ENCODE assay signal across 9 cellular contexts in genomic region chr6:30483677-30484279, GRCh38. TPM values are rescaled to one million over a fixed set of nuclear protein-coding genes. Genes with fewer than 3 reads are reported as not detected.
DNase-seq lines count a peak whose midpoint lies in the region; ATAC-seq and TF ChIP-seq lines count a peak whose summit lies in the region.
"Had no signal": no experiment of that assay in that cellular context is flagged by ENCODE, and none has a peak within 500 bp of the region (broad histone marks: within the 10 kb centered on the region; RNA-seq: fewer than 3 reads in every experiment).

No MANE protein-coding gene starts in this region.

- no peaks in the 10 kb centered on the region for H3K9me3 ChIP-seq in CD4-positive, alpha-beta memory T cell (ENCODE audit: control insufficient read depth in 1 of 2, low read length in 2 of 2)
- no peaks in the 10 kb centered on the region for H3K9me3 ChIP-seq in HAP-1
- H3K9me3 ChIP-seq in neural progenitor cell (ENCODE audit: low read depth) = no peaks in the 10 kb centered on the region

- peaks cover 27 to 42% (median 31%) of the 10 kb centered on the region in 4 donors for H3K4me1 Mint-ChIP-seq in CD4-positive, alpha-beta memory T cell
- H3K4me1 Mint-ChIP-seq in neural progenitor cell = peaks cover 3% of the 10 kb centered on the region

- intact Hi-C loops in CD4-positive, alpha-beta memory T cell (cut with micrococcal nuclease) = loop anchor here (1.0 kb wide), 3 partner anchors 49 to 114 kb away; no protein-coding TSS in a partner anchor

- peak overlapping the region in 2 of 7 donors; percentile 8 to 29 for H3K27ac Mint-ChIP-seq in CD4-positive, alpha-beta memory T cell
- no peak overlapping the region for H3K27ac Mint-ChIP-seq in neural progenitor cell

- CTCF ChIA-PET in CD4-positive, alpha-beta memory T cell (lab: Charles Lee; ENCODE audit: partially characterized antibody) = interaction anchor here (0.7 to 10.0 kb wide), 39 partner anchors 10 to 254 kb away, joined by 3 to 416 read pairs (median 5); partner anchors contain the start of genes C6orf136, DHX16, GNL1 and PRR3

- no peak overlapping the region for H3K9ac ChIP-seq in neural progenitor cell

- no peaks in the 10 kb centered on the region for H4K20me1 ChIP-seq in neural progenitor cell (ENCODE audit: low read depth)

- ATAC-seq in GM19467 (IDR thresholded peaks at IDR 0.05; ENCODE audit: unreplicated experiment) = no peak
- ATAC-seq in HG03342 (IDR thresholded peaks at IDR 0.05; ENCODE audit: unreplicated experiment) = no peak
- ATAC-seq in GM21367 (IDR thresholded peaks at IDR 0.05; ENCODE audit: unreplicated experiment) = no peak

- peaks cover 24% of the 10 kb centered on the region for H3K4me1 ChIP-seq in CD4-positive, alpha-beta memory T cell (ENCODE audit: insufficient read depth, low read length)
- peaks cover 4% of the 10 kb centered on the region for H3K4me1 ChIP-seq in HAP-1
- no peaks in the 10 kb centered on the region for H3K4me1 ChIP-seq in neural progenitor cell

- TF ChIP-seq CTCF in epithelial cell of esophagus (IDR thresholded peaks at IDR 0.05; ENCODE audit: insufficient read depth, low read depth, low read length, missing control alignments) = peak; percentile 52
- peak; percentile 69 for TF ChIP-seq CTCF in neural progenitor cell (IDR thresholded peaks at IDR 0.05)

- no peak overlapping the region for H2AFZ ChIP-seq in neural progenitor cell (replicated peaks)

- no peaks in the 10 kb centered on the region for H3K36me3 Mint-ChIP-seq in CD4-positive, alpha-beta memory T cell
- H3K36me3 Mint-ChIP-seq in neural progenitor cell = no peaks in the 10 kb centered on the region

- H3K27me3 ChIP-seq in CD4-positive, alpha-beta memory T cell (ENCODE audit: insufficient read depth, low read length) = peaks cover 22% of the 10 kb centered on the region
- H3K27me3 ChIP-seq in HAP-1 (ENCODE audit: low read depth) (peaks cover 31% of the 10 kb centered on the region), neural progenitor cell (peaks cover 74% of the 10 kb centered on the region)

- peaks cover 18 to 22% of the 10 kb centered on the region in 2 donors for H3K27me3 Mint-ChIP-seq in CD4-positive, alpha-beta memory T cell
- peaks cover 31% of the 10 kb centered on the region for H3K27me3 Mint-ChIP-seq in neural progenitor cell (ENCODE audit: insufficient read depth, low read depth)

- in situ Hi-C loops in HAP-1 (cut with MboI; ENCODE audit: low sequenced_read_pairs) = loop anchor here (5.0 to 25.0 kb wide), 2 partner anchors 64 to 604 kb away; no protein-coding TSS in a partner anchor

- no peak overlapping the region for H3K4me3 ChIP-seq in CD4-positive, alpha-beta memory T cell (ENCODE audit: low read length in 2 of 2)
- H3K4me3 ChIP-seq in HAP-1 = no peak overlapping the region
- H3K4me3 ChIP-seq in epithelial cell of esophagus (ENCODE audit: low read length) = no peak overlapping the region
- H3K4me3 ChIP-seq in neural progenitor cell = no peak overlapping the region
- H3K4me3 ChIP-seq: SK-N-MC had no signal

- no peak overlapping the region for H3K27ac ChIP-seq in CD4-positive, alpha-beta memory T cell (ENCODE audit: low read depth, low read length)
- H3K27ac ChIP-seq in neural progenitor cell = no peak overlapping the region
- H3K27ac ChIP-seq: SK-N-MC had no signal

- POLR2A ChIA-PET in CD4-positive, alpha-beta memory T cell (lab: Charles Lee; ENCODE audit: partially characterized antibody) = interaction anchor here (0.9 to 9.1 kb wide), 13 partner anchors 9 to 247 kb away, joined by 3 to 106 read pairs (median 5); partner anchors contain the start of gene DHX16

- peaks cover 19% of the 10 kb centered on the region for H3F3A ChIP-seq in neural progenitor cell (ENCODE audit: low read depth)

- H3K9me3 Mint-ChIP-seq in CD4-positive, alpha-beta memory T cell = no peaks in the 10 kb centered on the region
- no peaks in the 10 kb centered on the region for H3K9me3 Mint-ChIP-seq in neural progenitor cell

- no peak overlapping the region for H3K4me2 ChIP-seq in neural progenitor cell

- H3K36me3 ChIP-seq in CD4-positive, alpha-beta memory T cell (ENCODE audit: insufficient read depth, low read length) = no peaks in the 10 kb centered on the region
- H3K36me3 ChIP-seq in HAP-1 (replicated peaks) (no peaks in the 10 kb centered on the region), neural progenitor cell (no peaks in the 10 kb centered on the region)

- peak in 4 of 5 donors; percentile 44 to 57 (median 48) for DNase-seq in CD4-positive, alpha-beta memory T cell
- DNase-seq in HAP-1 (ENCODE audit: low spot score in 2 of 2) (peak; percentile 44 to 59), RKO (ENCODE audit: low spot score) (peak; percentile 63), epithelial cell of esophagus (ENCODE audit: low read depth) (peak; percentile 73), neural progenitor cell (ENCODE audit: low spot score) (peak; percentile 71)

- no peaks in the 10 kb centered on the region for H3K79me2 ChIP-seq in neural progenitor cell (ENCODE audit: low read depth)

- H3K4me3 Mint-ChIP-seq in CD4-positive, alpha-beta memory T cell = no peak overlapping the region
- no peak overlapping the region for H3K4me3 Mint-ChIP-seq in neural progenitor cell

RNA-seq across cellular contexts. Expression of gene HLA-E, which starts 5.5 kb away (rescaled TPM):
- 1,000 to 10,000 TPM; 1,097 to 1,122 TPM for total RNA-seq in CD4-positive, alpha-beta memory T cell
- 1,000 to 10,000 TPM; 2,441 to 3,541 TPM for polyA plus RNA-seq in CD4-positive, alpha-beta memory T cell
- total RNA-seq in neural progenitor cell (ENCODE audit: low replicate concordance) = 24.8 and 43.1 TPM in 2 replicates

Comparison
In these comparisons a context has a peak if more than half of its experiments do, and no peak if none do; other contexts are left out.
1. RNA of gene HLA-E, which starts 5.5 kb away (total RNA-seq): 1,097 to 1,122 TPM in CD4-positive, alpha-beta memory T cell; 24.8 to 43.1 TPM in neural progenitor cell; every median in the first group is over 10 times any median in the second.
2. Peak in every context shown above with its lines, with median percentiles within 50 percentile points of each other: DNase-seq.